32 cellular contexts compared by ENCODE assay signal in genomic region chr21:27024971-27025370, GRCh38. TPM values are rescaled to one million over a fixed set of nuclear protein-coding genes. Genes with fewer than 3 reads are reported as not detected.
A peak's percentile ranks its signal among the peaks of the same experiment; 100 is the strongest.
DNase-seq lines count a peak whose midpoint lies in the region; ATAC-seq and TF ChIP-seq lines count a peak whose summit lies in the region.
"Had no signal": no experiment of that assay in that cellular context is flagged by ENCODE, and none has a peak within 500 bp of the region (broad histone marks: within the 10 kb centered on the region; RNA-seq: fewer than 3 reads in every experiment).

No MANE protein-coding gene starts in this region.

- H3K36me3 ChIP-seq in GM23248 (ENCODE audit: low read depth) (no peaks in the 10 kb centered on the region), SJSA1 (no peaks in the 10 kb centered on the region), trophoblast cell (ENCODE audit: control insufficient read depth in 1 of 2, insufficient read depth in 2 of 2, low read length in 2 of 2) (no peaks in the 10 kb centered on the region)
- H3K36me3 ChIP-seq: Peyer's patch, spleen, thoracic aorta, vagina had no signal

- H3K79me2 ChIP-seq in GM23248 (ENCODE audit: insufficient read depth) (no peaks in the 10 kb centered on the region), trophoblast cell (ENCODE audit: control insufficient read depth, insufficient read depth, low read length, poor library complexity) (no peaks in the 10 kb centered on the region)

- H3K9me3 ChIP-seq in GM23248 (ENCODE audit: low read depth) = no peaks in the 10 kb centered on the region
- no peaks in the 10 kb centered on the region for H3K9me3 ChIP-seq in SJSA1 (replicated peaks)
- no peaks in the 10 kb centered on the region for H3K9me3 ChIP-seq in trophoblast cell (ENCODE audit: insufficient read depth, low read depth, low read length)
- H3K9me3 ChIP-seq: A549, Peyer's patch, spleen, thoracic aorta, vagina had no signal

- H4K12ac ChIP-seq in trophoblast cell (ENCODE audit: low read depth, low read length) = no peak overlapping the region

- no peak overlapping the region for H3K4ac ChIP-seq in trophoblast cell (ENCODE audit: low read depth, low read length)

- no peaks in the 10 kb centered on the region for H3K4me1 Mint-ChIP-seq in Calu3 (ENCODE audit: low read depth, unreplicated experiment)
- H3K4me1 Mint-ChIP-seq: activated CD4-positive, alpha-beta T cell treated with anti-CD3 and anti-CD28 coated beads, Interleukin-2, amount 10 ng/mL, durations not matched to agents 7 days and 5 days; activated naive CD8-positive, alpha-beta T cell treated with anti-CD3 and anti-CD28 coated beads, Interleukin-2, amount 50 U/mL, for 24 hours; CD4-positive, CD25-positive, alpha-beta regulatory T cell; immature natural killer cell had no signal

- H3K9me2 ChIP-seq in GM23248 (ENCODE audit: insufficient read depth) = no peaks in the 10 kb centered on the region

- H2BK12ac ChIP-seq in trophoblast cell (ENCODE audit: low read length) = no peak overlapping the region

- H3K27ac Mint-ChIP-seq in Calu3 (ENCODE audit: unreplicated experiment) = no peak overlapping the region
- H3K27ac Mint-ChIP-seq: activated CD4-positive, alpha-beta T cell treated with anti-CD3 and anti-CD28 coated beads, Interleukin-2, amount 10 ng/mL, durations not matched to agents 7 days and 5 days; activated naive CD8-positive, alpha-beta T cell treated with anti-CD3 and anti-CD28 coated beads, Interleukin-2, amount 50 U/mL, for 24 hours; CD4-positive, CD25-positive, alpha-beta regulatory T cell; immature natural killer cell had no signal

- H3K23ac ChIP-seq in trophoblast cell (ENCODE audit: low read length) = no peak overlapping the region

- BruUV-seq in Calu3 (replicated peaks; lab: Mats Ljungman, UMichigan) = no TSS peak

- ATAC-seq in activated CD4-positive, CD25-positive, alpha-beta regulatory T cell treated with anti-CD3 and anti-CD28 coated beads, Interleukin-2, amount 50 U/mL, for 24 hours = no peak
- ATAC-seq: A549; activated naive CD8-positive, alpha-beta T cell treated with anti-CD3 and anti-CD28 coated beads, Interleukin-2, amount 50 U/mL, for 24 hours; stimulated activated naive CD8-positive, alpha-beta T cell treated with anti-CD3 and anti-CD28 coated beads, Interleukin-15, Interleukin-2, amounts not matched to agents 100 U/mL and 50 U/mL, for 24 hours had no signal

- no peak overlapping the region for H3K4me3 ChIP-seq in GM23248
- no peak overlapping the region for H3K4me3 ChIP-seq in SJSA1
- H3K4me3 ChIP-seq in trophoblast cell (ENCODE audit: low read depth, low read length) = no peak overlapping the region
- H3K4me3 ChIP-seq: A549, dorsolateral prefrontal cortex, Peyer's patch, spleen, thoracic aorta, vagina had no signal

- no peak overlapping the region for H4K91ac ChIP-seq in trophoblast cell (ENCODE audit: low read depth, low read length)

- H3K4me2 ChIP-seq in GM23248 (ENCODE audit: unreplicated experiment) (peak overlapping the region; percentile 45), trophoblast cell (ENCODE audit: low read length) (no peak overlapping the region)
- H3K4me2 ChIP-seq: A549 had no signal

- H2BK5ac ChIP-seq in trophoblast cell (ENCODE audit: low read depth, low read length, poor library complexity) = no peak overlapping the region

- 100% methylated on average over 1 of the region's 1 CpG for whole genome bisulfite sequencing in GM23248 (ENCODE audit: low coverage in 1 of 2, low lambda C conversion rate in 2 of 2, missing lambda C conversion rate in 2 of 2), 2 experiments
- WGBS in trophoblast cell (ENCODE audit: extremely low coverage, insufficient coverage, insufficient read length) = no CpG with 5 or more reads among the region's 1 CpG

- TF ChIP-seq CTCF in Calu3 (IDR thresholded peaks at IDR 0.05; ENCODE audit: unreplicated experiment) = no peak

- in situ Hi-C loops in GM23248 (cut with MboI) = no loop called here

- H2AFZ ChIP-seq in GM23248 (peak overlapping the region; percentile 23; the same call in 1 of the 2 replicates), trophoblast cell (ENCODE audit: insufficient read depth, low read length, poor library complexity) (no peak overlapping the region)

- H3F3A ChIP-seq in GM23248 (ENCODE audit: insufficient read depth) = peaks cover 22% of the 10 kb centered on the region

- peak; percentile 33 for DNase-seq in GM23248
- no peak for DNase-seq in SJSA1 (ENCODE audit: low read depth in 1 of 2, low spot score in 2 of 2)
- DNase-seq in fibroblast of peridontal ligament (ENCODE audit: extremely low read depth) = peak; percentile 25
- peak in 1 of 2 donors; percentile 78 for DNase-seq in trophoblast cell
- no peak for DNase-seq in activated CD4-positive, CD25-positive, alpha-beta regulatory T cell (lab: John Stamatoyannopoulos, UW)
- no peak for DNase-seq in NCI-H2171 (lab: John Stamatoyannopoulos, UW)
- no peak for DNase-seq in Calu3
- DNase-seq: activated CD4-positive, alpha-beta T cell treated with anti-CD3 and anti-CD28 coated beads, Interleukin-2, amount 10 ng/mL, durations not matched to agents 7 days and 5 days; activated naive CD8-positive, alpha-beta T cell treated with anti-CD3 and anti-CD28 coated beads, Interleukin-2, amount 50 U/mL, for 24 hours; activated T-cell treated with anti-CD3 and anti-CD28 coated beads, Interleukin-2, amount 50 U/mL, for 48 hours; AML-193; CD4-positive, CD25-positive, alpha-beta regulatory T cell; cerebellar nuclear complex; dorsolateral prefrontal cortex; H9; hypothalamus; immature natural killer cell; mammary epithelial cell; NCI-H1048; NCI-H1694; NCI-H446; NCI-H774; Peyer's patch; SHP77; spleen; stimulated activated CD4-positive, alpha-beta T cell treated with anti-CD3 and anti-CD28 coated beads, Interleukin-2, amount 100 ng/mL, for 24 hours; stimulated activated naive CD8-positive, alpha-beta T cell treated with anti-CD3 and anti-CD28 coated beads, Interleukin-15, Interleukin-2, amounts not matched to agents 100 U/mL and 50 U/mL, for 24 hours had no signal

- H3K14ac ChIP-seq in trophoblast cell (ENCODE audit: low read length) = no peak overlapping the region

- H3K27me3 Mint-ChIP-seq in Calu3 (ENCODE audit: unreplicated experiment) = no peaks in the 10 kb centered on the region
- H3K27me3 Mint-ChIP-seq: activated CD4-positive, alpha-beta T cell treated with anti-CD3 and anti-CD28 coated beads, Interleukin-2, amount 10 ng/mL, durations not matched to agents 7 days and 5 days; CD4-positive, CD25-positive, alpha-beta regulatory T cell had no signal

- H3K36me3 Mint-ChIP-seq in Calu3 (ENCODE audit: insufficient read depth, unreplicated experiment) = no peaks in the 10 kb centered on the region
- H3K36me3 Mint-ChIP-seq: CD4-positive, CD25-positive, alpha-beta regulatory T cell; immature natural killer cell had no signal

- no peak overlapping the region for H2AK5ac ChIP-seq in trophoblast cell (ENCODE audit: low read length)

- H3K9me3 Mint-ChIP-seq in Calu3 (ENCODE audit: low read depth, unreplicated experiment) = no peaks in the 10 kb centered on the region
- H3K9me3 Mint-ChIP-seq: activated CD4-positive, alpha-beta T cell treated with anti-CD3 and anti-CD28 coated beads, Interleukin-2, amount 10 ng/mL, durations not matched to agents 7 days and 5 days; activated naive CD8-positive, alpha-beta T cell treated with anti-CD3 and anti-CD28 coated beads, Interleukin-2, amount 50 U/mL, for 24 hours; H9 had no signal

- 0 out of 2 replicates have a peak overlapping the region, but pooled peaks have one; percentile 7 for H3K9ac ChIP-seq in GM23248
- no peak overlapping the region for H3K9ac ChIP-seq in trophoblast cell (ENCODE audit: low read length)

- H2BK120ac ChIP-seq in trophoblast cell (ENCODE audit: insufficient read depth, low read length, poor library complexity) = peak overlapping the region; percentile 25

- H3K79me1 ChIP-seq in trophoblast cell (ENCODE audit: low read length) = peaks cover 4% of the 10 kb centered on the region

- peaks cover 51% of the 10 kb centered on the region for H3K4me1 ChIP-seq in GM23248 (ENCODE audit: insufficient read depth)
- peaks cover 25% of the 10 kb centered on the region for H3K4me1 ChIP-seq in SJSA1 (replicated peaks)
- H3K4me1 ChIP-seq in trophoblast cell (ENCODE audit: control insufficient read depth in 1 of 2, insufficient read depth in 2 of 2, low read length in 2 of 2) = peaks cover 0 to 10% of the 10 kb centered on the region in 2 experiments
- H3K4me1 ChIP-seq: A549, Peyer's patch, spleen, vagina had no signal

- no peak overlapping the region for H3K4me3 Mint-ChIP-seq in Calu3 (ENCODE audit: low read depth, unreplicated experiment)
- H3K4me3 Mint-ChIP-seq: activated CD4-positive, alpha-beta T cell treated with anti-CD3 and anti-CD28 coated beads, Interleukin-2, amount 10 ng/mL, durations not matched to agents 7 days and 5 days; activated naive CD8-positive, alpha-beta T cell treated with anti-CD3 and anti-CD28 coated beads, Interleukin-2, amount 50 U/mL, for 24 hours; CD4-positive, CD25-positive, alpha-beta regulatory T cell; immature natural killer cell had no signal

- CTCF ChIA-PET in Calu3 (lab: Charles Lee) = no interaction called here

- H3K18ac ChIP-seq in trophoblast cell (ENCODE audit: low read length) = no peak overlapping the region

- H3K27me3 ChIP-seq in GM23248 (replicated peaks; ENCODE audit: insufficient read depth) (no peaks in the 10 kb centered on the region), SJSA1 (replicated peaks) (no peaks in the 10 kb centered on the region), trophoblast cell (ENCODE audit: insufficient read depth, low read length) (no peaks in the 10 kb centered on the region)
- H3K27me3 ChIP-seq: Peyer's patch, spleen, vagina had no signal

- peak overlapping the region; percentile 61 for H3K27ac ChIP-seq in GM23248
- peak overlapping the region; percentile 86 for H3K27ac ChIP-seq in SJSA1
- H3K27ac ChIP-seq in trophoblast cell (ENCODE audit: low read depth, low read length) = peak overlapping the region; percentile 78
- H3K27ac ChIP-seq: A549, dorsolateral prefrontal cortex, Peyer's patch, spleen, thoracic aorta, vagina had no signal

- no peak overlapping the region for H4K8ac ChIP-seq in trophoblast cell (ENCODE audit: low read depth, low read length)

- H4K20me1 ChIP-seq in GM23248 (ENCODE audit: insufficient read depth) = no peaks in the 10 kb centered on the region

- intact Hi-C loops in Calu3 (cut with micrococcal nuclease; ENCODE audit: unreplicated experiment) = no loop called here

RNA-seq across cellular contexts. Expression of gene ADAMTS5, which starts 58.1 kb away (rescaled TPM):
- total RNA-seq in GM23248 (2014; rRNA removed; shearing (Covaris generic)) = 9.6 and 11.8 TPM in 2 replicates
- polyA plus RNA-seq in GM23248 (2016; fragmentation: Nextera tagmentation; extraction: Ambion mirVana) = 6.5 TPM in 2 replicates
- 0.06 and 1.1 TPM in 2 replicates for total RNA-seq in SJSA1 (2014; rRNA removed; shearing (Covaris generic))
- 0.16 and 0.24 TPM in 2 replicates for polyA plus RNA-seq in trophoblast cell (2013)
- total RNA-seq in Calu3 (2022) = not detected in 2 replicates
- total RNA-seq: activated CD4-positive, alpha-beta T cell treated with anti-CD3 and anti-CD28 coated beads, Interleukin-2, amount 10 ng/mL, durations not matched to agents 7 days and 5 days; activated CD8-positive, alpha-beta memory T cell treated with anti-CD3 and anti-CD28 coated beads for 36 hours; CD4-positive, CD25-positive, alpha-beta regulatory T cell had no signal
- polyA plus RNA-seq: A549; CD4-positive, CD25-positive, alpha-beta regulatory T cell; immature natural killer cell had no signal

Comparison
In these comparisons a context has a peak if more than half of its experiments do, and no peak if none do; other contexts are left out.
1. DNase-seq: peak in GM23248 (single experiment) and fibroblast of peridontal ligament (single experiment); none in SJSA1 (0 of 2), activated CD4-positive, CD25-positive, alpha-beta regulatory T cell (0 of 4), NCI-H2171 (single experiment) and Calu3 (single experiment).
2. Peak in every context shown above with its lines, with median percentiles within 50 percentile points of each other: H3K27ac ChIP-seq.